Comparison of ENCODE assay signal across 8 cellular contexts in genomic region chr18:48902023-48902855, GRCh38. TPM values are rescaled to one million over a fixed set of nuclear protein-coding genes. Genes with fewer than 3 reads are reported as not detected.
DNase-seq lines count a peak whose midpoint lies in the region; ATAC-seq and TF ChIP-seq lines count a peak whose summit lies in the region.

No MANE protein-coding gene starts in this region.

- DNase-seq in BJ (ENCODE audit: low read depth) (peak; percentile 20), NCI-H1105 treated with DMSO at 0.1 percent for 48 hours (lab: John Stamatoyannopoulos, UW) (peak; percentile 89), ascending aorta (ENCODE audit: low spot score in 2 of 2) (peak; percentile 82 to 98), iris pigment epithelial cell (ENCODE audit: low read depth) (peak; percentile 95), spleen (peak; percentile 82)
- DNase-seq in stimulated activated naive B cell treated with anti-CD40 and anti-IgM and Interleukin-4, amounts not matched to agents 10 μg/mL and 1 μg/mL and 100 μg/mL, for 72 hours = no peak

- H3K4me3 Mint-ChIP-seq in stimulated activated naive B cell treated with anti-CD40 and anti-IgM and Interleukin-4, amounts not matched to agents 10 μg/mL and 1 μg/mL and 100 μg/mL, for 72 hours = no peak overlapping the region

- H3K36me3 ChIP-seq in BJ (ENCODE audit: control insufficient read depth, insufficient read depth, low read length) (no peaks in the 10 kb centered on the region), ascending aorta (no peaks in the 10 kb centered on the region), spleen (no peaks in the 10 kb centered on the region)

- H3K9me3 Mint-ChIP-seq in stimulated activated naive B cell treated with anti-CD40 and anti-IgM and Interleukin-4, amounts not matched to agents 10 μg/mL and 1 μg/mL and 100 μg/mL, for 72 hours = peaks cover 16 to 18% of the 10 kb centered on the region in 2 donors

- H3K36me3 Mint-ChIP-seq in stimulated activated naive B cell treated with anti-CD40 and anti-IgM and Interleukin-4, amounts not matched to agents 10 μg/mL and 1 μg/mL and 100 μg/mL, for 72 hours = peaks cover 9 to 22% of the 10 kb centered on the region in 2 donors

- POLR2A ChIA-PET in BJ (lab: Charles Lee) = no interaction called here

- TF ChIP-seq CTCF in BJ (IDR thresholded peaks at IDR 0.05; ENCODE audit: insufficient read depth, low read depth, low read length) (no peak), ascending aorta (IDR thresholded peaks at IDR 0.05) (no peak), spleen (IDR thresholded peaks at IDR 0.05 in 8 of 11, conservative IDR thresholded peaks at IDR 0.05 in 3 of 11) (no peak)

- peak overlapping the region; percentile 94 for H3K27ac ChIP-seq in ascending aorta
- H3K27ac ChIP-seq in spleen = peak overlapping the region in 7 of 8 donors; percentile 34 to 63 (median 54)

- WGBS in spleen, 5 donors = 26 to 49% (median 46%) methylated on average over 18 to 27 of the region's 27 CpGs

- H3K27me3 ChIP-seq in BJ (ENCODE audit: control insufficient read depth, insufficient read depth, low read length) (no peaks in the 10 kb centered on the region), ascending aorta (no peaks in the 10 kb centered on the region), spleen (replicated peaks in 1 of 7) (peaks cover 0 to 4% (median 0%) of the 10 kb centered on the region in 7 donors)

- H3K9me3 ChIP-seq in ascending aorta (no peaks in the 10 kb centered on the region), spleen (peaks cover 0 to 18% (median 10%) of the 10 kb centered on the region in 8 donors)

- no peak for ATAC-seq in stimulated activated naive B cell treated with anti-CD40 and anti-IgM and Interleukin-4, amounts not matched to agents 10 μg/mL and 1 μg/mL and 100 μg/mL, for 72 hours (replicated peaks)
- ATAC-seq in HG03139 (IDR thresholded peaks at IDR 0.05; ENCODE audit: unreplicated experiment) (no peak), HG03342 (IDR thresholded peaks at IDR 0.05; ENCODE audit: unreplicated experiment) (no peak)

- no peak for TF ChIP-seq POLR2A in spleen (IDR thresholded peaks at IDR 0.05)

- H3K4me1 Mint-ChIP-seq in stimulated activated naive B cell treated with anti-CD40 and anti-IgM and Interleukin-4, amounts not matched to agents 10 μg/mL and 1 μg/mL and 100 μg/mL, for 72 hours = peaks cover 3 to 13% of the 10 kb centered on the region in 2 donors

- peaks cover 15 to 26% of the 10 kb centered on the region in 2 donors for H3K27me3 Mint-ChIP-seq in stimulated activated naive B cell treated with anti-CD40 and anti-IgM and Interleukin-4, amounts not matched to agents 10 μg/mL and 1 μg/mL and 100 μg/mL, for 72 hours

- intact Hi-C loops in ascending aorta (cut with DNase I) = loop anchor here (1.0 to 2.0 kb wide), 3 partner anchors 25 to 53 kb away; no protein-coding TSS in a partner anchor
- intact Hi-C loops in spleen (cut with DNase I; ENCODE audit: low total_unique reads) = no loop called here

- H3K4me3 ChIP-seq in BJ (ENCODE audit: low read depth, low read length) (no peak overlapping the region), ascending aorta (no peak overlapping the region), spleen (no peak overlapping the region)

- CTCF ChIA-PET in BJ (lab: Yijun Ruan, JAX) = interaction anchor here (0.5 to 1.6 kb wide), 3 partner anchors 11 to 190 kb away, joined by 3 to 4 read pairs (median 3); no protein-coding TSS in a partner anchor

- H3K4me1 ChIP-seq in ascending aorta (peaks cover 13 to 26% of the 10 kb centered on the region in 2 donors), spleen (peaks cover 0 to 33% (median 9%) of the 10 kb centered on the region in 6 donors)

- H3K27ac Mint-ChIP-seq in stimulated activated naive B cell treated with anti-CD40 and anti-IgM and Interleukin-4, amounts not matched to agents 10 μg/mL and 1 μg/mL and 100 μg/mL, for 72 hours = no peak overlapping the region

RNA-seq across cellular contexts. Expression of gene SMAD7, which starts 48.5 kb away (rescaled TPM):
- polyA plus RNA-seq in BJ (2011; rRNA removed) = 21.0 and 24.2 TPM in 2 replicates
- 38.7 and 56.0 TPM in 2 replicates for polyA minus RNA-seq in BJ (2011; rRNA and poly(A)+ RNA removed)
- 76.5 TPM for total RNA-seq in ascending aorta
- total RNA-seq in spleen = 10 to 100 TPM; 14.3 to 21.2 (median 16.2) TPM
- polyA plus RNA-seq in spleen = 1 to 10 TPM; 2.5 to 5.4 (median 4.6) TPM
